Comparison of ENCODE assay signal across 18 cellular contexts in the genomic region with DNA sequence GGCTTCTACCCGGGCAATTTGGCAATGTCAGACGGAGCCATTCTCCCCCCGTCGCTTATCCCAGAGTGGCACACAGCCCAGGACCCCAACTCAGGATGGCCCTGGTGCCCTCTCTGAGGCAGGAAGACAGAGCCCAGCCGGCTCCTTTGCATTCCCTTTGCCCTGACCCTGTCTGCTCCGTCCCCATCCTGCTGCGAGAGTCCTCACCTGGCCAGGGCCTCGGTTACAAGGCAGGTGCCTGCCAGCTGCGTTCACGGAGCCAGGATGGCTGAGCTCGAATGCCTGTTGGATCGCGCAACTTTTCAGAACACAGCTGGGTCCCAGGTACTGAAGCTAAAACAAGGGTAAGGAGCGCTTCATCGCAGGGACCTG. TPM values are rescaled to one million over a fixed set of nuclear protein-coding genes. Genes with fewer than 3 reads are reported as not detected.
DNase-seq lines count a peak whose midpoint lies in the region; ATAC-seq and TF ChIP-seq lines count a peak whose summit lies in the region.
"Had no signal": no experiment of that assay in that cellular context is flagged by ENCODE, and none has a peak within 500 bp of the region (broad histone marks: within the 10 kb centered on the region; RNA-seq: fewer than 3 reads in every experiment).

No MANE protein-coding gene starts in this region.

- 89 to 90% methylated on average over 15 of the region's 15 CpGs for WGBS in heart right ventricle, 2 donors
- 86 to 91% methylated on average over 15 of the region's 15 CpGs for WGBS in aorta, 2 donors

- H3K4me3 ChIP-seq in heart right ventricle (no peak overlapping the region), aorta (ENCODE audit: low read length in 2 of 2) (no peak overlapping the region)
- H3K4me3 ChIP-seq: MG63, SK-N-MC had no signal

- TF ChIP-seq CTCF in heart right ventricle (IDR thresholded peaks at IDR 0.05) (no peak), neural crest cell (conservative IDR thresholded peaks at IDR 0.05) (no peak)

- H3K36me3 ChIP-seq in heart right ventricle (no peaks in the 10 kb centered on the region), aorta (ENCODE audit: control insufficient read depth in 1 of 2, insufficient read depth in 2 of 2, low read length in 1 of 2) (no peaks in the 10 kb centered on the region)
- H3K36me3 ChIP-seq: MG63 had no signal

- no peaks in the 10 kb centered on the region for H3K36me3 Mint-ChIP-seq in neural crest cell (ENCODE audit: low read depth)

- peak overlapping the region; percentile 62 for H3K27ac Mint-ChIP-seq in neural crest cell (ENCODE audit: unreplicated experiment)
- H3K27ac Mint-ChIP-seq: CD4-positive, alpha-beta T cell had no signal

- H3K9me3 ChIP-seq in heart right ventricle (no peaks in the 10 kb centered on the region), aorta (ENCODE audit: control insufficient read depth, low read length) (no peaks in the 10 kb centered on the region)
- H3K9me3 ChIP-seq: MG63 had no signal

- no peak overlapping the region for H3K27ac ChIP-seq in heart right ventricle
- H3K27ac ChIP-seq in cingulate gyrus (ENCODE audit: low read depth, low read length) = peak overlapping the region; percentile 77
- no peak overlapping the region for H3K27ac ChIP-seq in aorta (ENCODE audit: low read depth in 1 of 2, low read length in 2 of 2)
- H3K27ac ChIP-seq: SK-N-MC had no signal

- no peak overlapping the region for H3K4me3 Mint-ChIP-seq in neural crest cell
- H3K4me3 Mint-ChIP-seq: CD4-positive, alpha-beta T cell had no signal

- H3K4me1 ChIP-seq in heart right ventricle = no peaks in the 10 kb centered on the region
- no peaks in the 10 kb centered on the region for H3K4me1 ChIP-seq in aorta (ENCODE audit: control insufficient read depth in 1 of 2, insufficient read depth in 2 of 2, low read length in 2 of 2)

- peak; percentile 17 for DNase-seq in Right ventricle myocardium superior
- DNase-seq in heart right ventricle = no peak
- DNase-seq in neural crest cell (ENCODE audit: low read depth, low spot score) = no peak
- DNase-seq in aorta = peak; percentile 16 to 61
- no peak for DNase-seq in DMS 273 (lab: John Stamatoyannopoulos, UW; ENCODE audit: unreplicated experiment)
- no peak for DNase-seq in T1000 (lab: John Stamatoyannopoulos, UW)
- DNase-seq: CD4-positive, alpha-beta T cell; GF-D8; GOT3; KG1; MG63; NCI-H1105; NCI-H2029; NCI-H526; NK-92 treated with Interleukin-12 subunit alpha and Interleukin-12 subunit beta, amount 100 ng/mL, for 24 hours had no signal

- peaks cover 61% of the 10 kb centered on the region for H3K4me1 Mint-ChIP-seq in neural crest cell

- no peaks in the 10 kb centered on the region for H3K9me3 Mint-ChIP-seq in neural crest cell
- H3K9me3 Mint-ChIP-seq: CD4-positive, alpha-beta T cell had no signal

- peaks cover 3% of the 10 kb centered on the region for H3K27me3 Mint-ChIP-seq in neural crest cell (ENCODE audit: low read depth)

- no peak for ATAC-seq in Right ventricle myocardium superior (ENCODE audit: poor library complexity)
- ATAC-seq in heart right ventricle = no peak
- no peak for ATAC-seq in aorta (ENCODE audit: low FRiP score)
- no peak for ATAC-seq in HG02852 (IDR thresholded peaks at IDR 0.05; ENCODE audit: unreplicated experiment)

- intact Hi-C loops in Right ventricle myocardium superior (cut with DNase I) (no loop called here), heart right ventricle (cut with DNase I) (no loop called here), aorta (cut with DNase I) (no loop called here)

- peaks cover 0 to 37% (median 16%) of the 10 kb centered on the region in 7 donors for H3K27me3 ChIP-seq in heart right ventricle
- no peaks in the 10 kb centered on the region for H3K27me3 ChIP-seq in aorta (ENCODE audit: control insufficient read depth in 1 of 2, insufficient read depth in 2 of 2, low read length in 1 of 2)
- H3K27me3 ChIP-seq: MG63 had no signal

RNA-seq across cellular contexts. Expression of gene LRTM2, which starts 18.6 kb away (rescaled TPM):
- total RNA-seq in Right ventricle myocardium superior = not detected
- total RNA-seq in heart right ventricle = not detected
- not detected for polyA plus RNA-seq in heart right ventricle
- total RNA-seq in neural crest cell = 0.19 TPM in 1 of 2 replicates, not detected in the other
- total RNA-seq in aorta = not detected
- polyA plus RNA-seq in aorta = not detected

Comparison
In these comparisons a context has a peak if more than half of its experiments do, and no peak if none do; other contexts are left out.
1. DNase-seq: peak in Right ventricle myocardium superior (single experiment) and aorta (2 of 2); none in heart right ventricle (0 of 2), neural crest cell (single experiment), DMS 273 (single experiment) and T1000 (single experiment).